37 cellular contexts compared by ENCODE assay signal in genomic region chr21:36463204-36463603, GRCh38. TPM values are rescaled to one million over a fixed set of nuclear protein-coding genes. Genes with fewer than 3 reads are reported as not detected.
"Had no signal": no experiment of that assay in that cellular context is flagged by ENCODE, and none has a peak within 500 bp of the region (broad histone marks: within the 10 kb centered on the region; RNA-seq: fewer than 3 reads in every experiment).

No MANE protein-coding gene starts in this region.

- ATAC-seq: activated CD8-positive, alpha-beta memory T cell treated with anti-CD3 and anti-CD28 coated beads, Interleukin-2, amount 10 ng/mL, durations not matched to agents 7 days and 5 days; activated CD8-positive, alpha-beta T cell treated with anti-CD3 and anti-CD28 coated beads, Interleukin-2, amount 10 ng/mL, durations not matched to agents 7 days and 5 days; activated naive CD8-positive, alpha-beta T cell treated with anti-CD3 and anti-CD28 coated beads, Interleukin-2, amount 50 U/mL, for 24 hours had no signal

- H3K27me3 Mint-ChIP-seq: activated B cell treated with CpG ODN at 0.5 μM for 24 hours; activated CD4-positive, alpha-beta memory T cell treated with anti-CD3 and anti-CD28 coated beads, Interleukin-2, amount 10 ng/mL, durations not matched to agents 7 days and 5 days; activated CD4-positive, alpha-beta T cell treated with anti-CD3 and anti-CD28 coated beads, Interleukin-2, amount 10 ng/mL, durations not matched to agents 24 days and 14 days; activated naive CD4-positive, alpha-beta T cell treated with anti-CD3 and anti-CD28 coated beads, Interleukin-2, amount 50 U/mL, for 24 hours; activated naive CD8-positive, alpha-beta T cell; activated naive CD8-positive, alpha-beta T cell treated with anti-CD3 and anti-CD28 coated beads, Interleukin-2, amount 10 ng/mL, durations not matched to agents 7 days and 5 days; activated naive CD8-positive, alpha-beta T cell treated with anti-CD3 and anti-CD28 coated beads, Interleukin-2, amount 50 U/mL, for 24 hours had no signal

- H3K9me3 Mint-ChIP-seq: activated B cell treated with CpG ODN at 0.5 μM for 24 hours; activated CD4-positive, alpha-beta memory T cell treated with anti-CD3 and anti-CD28 coated beads, Interleukin-2, amount 10 ng/mL, durations not matched to agents 7 days and 5 days; activated CD4-positive, alpha-beta T cell treated with anti-CD3 and anti-CD28 coated beads, Interleukin-2, amount 10 ng/mL, durations not matched to agents 24 days and 14 days; activated naive CD4-positive, alpha-beta T cell treated with anti-CD3 and anti-CD28 coated beads, Interleukin-2, amount 10 ng/mL, durations not matched to agents 7 days and 5 days; activated naive CD4-positive, alpha-beta T cell treated with anti-CD3 and anti-CD28 coated beads, Interleukin-2, amount 50 U/mL, for 24 hours; activated naive CD8-positive, alpha-beta T cell treated with anti-CD3 and anti-CD28 coated beads, Interleukin-2, amount 10 ng/mL, durations not matched to agents 7 days and 5 days; activated naive CD8-positive, alpha-beta T cell treated with anti-CD3 and anti-CD28 coated beads, Interleukin-2, amount 50 U/mL, for 24 hours; activated T-cell treated with anti-CD3 and anti-CD28 coated beads, Interleukin-2, amount 50 U/mL, for 24 hours; activated T-helper 2 cell treated with anti-CD3 and anti-CD28 coated beads, Interferon-gamma antibody, Interleukin-2, Interleukin-4, amounts not matched to agents 10 μg/mL and 5 μg/mL and 100 μg/mL, durations not matched to agents 14 hours and 24 hours and 36 hours; brain; central memory CD8-positive, alpha-beta T cell; T-helper 1 cell treated with Interleukin-12 subunit alpha and Interleukin-12 subunit beta and Interleukin-4 antibody, amounts not matched to agents 30 μg/mL and 1 μg/mL, for 36 hours; T-helper 2 cell treated with Interferon-gamma antibody and Interleukin-4, amounts not matched to agents 5 μg/mL and 100 μg/mL, for 36 hours had no signal

- H3K4me1 Mint-ChIP-seq: activated B cell treated with CpG ODN at 0.5 μM for 24 hours; activated CD4-positive, alpha-beta memory T cell treated with anti-CD3 and anti-CD28 coated beads, Interleukin-2, amount 10 ng/mL, durations not matched to agents 7 days and 5 days; activated CD8-positive, alpha-beta memory T cell treated with anti-CD3 and anti-CD28 coated beads, Interleukin-2, amount 10 ng/mL, durations not matched to agents 7 days and 5 days; activated naive CD4-positive, alpha-beta T cell treated with anti-CD3 and anti-CD28 coated beads, Interleukin-2, amount 10 ng/mL, durations not matched to agents 7 days and 5 days; activated naive CD4-positive, alpha-beta T cell treated with anti-CD3 and anti-CD28 coated beads, Interleukin-2, amount 50 U/mL, for 24 hours; activated naive CD8-positive, alpha-beta T cell treated with anti-CD3 and anti-CD28 coated beads, Interleukin-2, amount 10 ng/mL, durations not matched to agents 7 days and 5 days; activated naive CD8-positive, alpha-beta T cell treated with anti-CD3 and anti-CD28 coated beads, Interleukin-2, amount 50 U/mL, for 24 hours; brain; central memory CD8-positive, alpha-beta T cell had no signal

- H3K4me1 ChIP-seq: ascending aorta had no signal

- DNase-seq: activated B cell treated with CpG ODN at 0.5 μM for 24 hours; activated CD4-positive, alpha-beta memory T cell treated with anti-CD3 and anti-CD28 coated beads, Interleukin-2, amount 10 ng/mL, durations not matched to agents 7 days and 5 days; activated CD4-positive, alpha-beta T cell treated with anti-CD3 and anti-CD28 coated beads for 4 hours; activated CD4-positive, alpha-beta T cell treated with anti-CD3 and anti-CD28 coated beads, Interleukin-2, amount 10 ng/mL, durations not matched to agents 24 days and 14 days; activated CD4-positive, alpha-beta T cell treated with anti-CD3 and anti-CD28 coated beads, Interleukin-2, amount 50 U/mL, for 48 hours; activated CD4-positive, CD25-positive, alpha-beta regulatory T cell treated with anti-CD3 and anti-CD28 coated beads, Interleukin-2, amount 50 U/mL, for 72 hours; activated CD8-positive, alpha-beta memory T cell treated with anti-CD3 and anti-CD28 coated beads for 24 hours; activated CD8-positive, alpha-beta memory T cell treated with anti-CD3 and anti-CD28 coated beads, Interleukin-2, amount 10 ng/mL, durations not matched to agents 7 days and 5 days; activated CD8-positive, alpha-beta memory T cell treated with anti-CD3 and anti-CD28 coated beads, Interleukin-2, amount 50 U/mL, for 48 hours; activated CD8-positive, alpha-beta T cell treated with anti-CD3 and anti-CD28 coated beads, Interleukin-2, amount 10 ng/mL, durations not matched to agents 7 days and 5 days; activated gamma-delta T cell; activated naive CD4-positive, alpha-beta T cell treated with anti-CD3 and anti-CD28 coated beads, Interleukin-2, amount 10 ng/mL, durations not matched to agents 7 days and 5 days; activated naive CD4-positive, alpha-beta T cell treated with Interleukin-2 at 50 U/mL for 16 hours; activated naive CD8-positive, alpha-beta T cell treated with anti-CD3 and anti-CD28 coated beads, Interleukin-2, amount 10 ng/mL, durations not matched to agents 7 days and 5 days; activated naive CD8-positive, alpha-beta T cell treated with anti-CD3 and anti-CD28 coated beads, Interleukin-2, amount 50 U/mL, for 24 hours; activated T-cell treated with anti-CD3 and anti-CD28 coated beads, Interleukin-2, amount 50 U/mL, for 24 hours; activated T-cell treated with anti-CD3 and anti-CD28 coated beads, Interleukin-2, amount 50 U/mL, for 48 hours; amygdala; anterior cingulate cortex; caudate nucleus; cerebellar nuclear complex; SW 1271; T-helper 1 cell; T-helper 2 cell; T-helper 9 cell had no signal

- H3K27me3 ChIP-seq: ascending aorta, cardiac muscle cell had no signal

- H3K9me3 ChIP-seq: ascending aorta had no signal

- H3K27ac Mint-ChIP-seq: activated B cell treated with CpG ODN at 0.5 μM for 24 hours; activated CD4-positive, alpha-beta memory T cell treated with anti-CD3 and anti-CD28 coated beads, Interleukin-2, amount 10 ng/mL, durations not matched to agents 7 days and 5 days; activated CD4-positive, alpha-beta T cell treated with anti-CD3 and anti-CD28 coated beads, Interleukin-2, amount 10 ng/mL, durations not matched to agents 24 days and 14 days; activated CD8-positive, alpha-beta memory T cell treated with anti-CD3 and anti-CD28 coated beads, Interleukin-2, amount 10 ng/mL, durations not matched to agents 7 days and 5 days; activated CD8-positive, alpha-beta T cell treated with anti-CD3 and anti-CD28 coated beads, Interleukin-2, amount 10 ng/mL, durations not matched to agents 7 days and 5 days; activated naive CD4-positive, alpha-beta T cell treated with anti-CD3 and anti-CD28 coated beads, Interleukin-2, amount 10 ng/mL, durations not matched to agents 7 days and 5 days; activated naive CD4-positive, alpha-beta T cell treated with anti-CD3 and anti-CD28 coated beads, Interleukin-2, amount 50 U/mL, for 24 hours; activated naive CD8-positive, alpha-beta T cell; activated naive CD8-positive, alpha-beta T cell treated with anti-CD3 and anti-CD28 coated beads, Interleukin-2, amount 10 ng/mL, durations not matched to agents 7 days and 5 days; activated naive CD8-positive, alpha-beta T cell treated with anti-CD3 and anti-CD28 coated beads, Interleukin-2, amount 50 U/mL, for 24 hours; activated T-cell treated with anti-CD3 and anti-CD28 coated beads, Interleukin-2, amount 50 U/mL, for 24 hours; activated T-helper 2 cell treated with anti-CD3 and anti-CD28 coated beads, Interferon-gamma antibody, Interleukin-2, Interleukin-4, amounts not matched to agents 10 μg/mL and 5 μg/mL and 100 μg/mL, durations not matched to agents 14 hours and 24 hours and 36 hours; brain; T-helper 1 cell treated with Interleukin-12 subunit alpha and Interleukin-12 subunit beta and Interleukin-4 antibody, amounts not matched to agents 30 μg/mL and 1 μg/mL, for 36 hours; T-helper 2 cell treated with Interferon-gamma antibody and Interleukin-4, amounts not matched to agents 5 μg/mL and 100 μg/mL, for 36 hours had no signal

- H3K36me3 Mint-ChIP-seq: activated CD8-positive, alpha-beta memory T cell treated with anti-CD3 and anti-CD28 coated beads, Interleukin-2, amount 10 ng/mL, durations not matched to agents 7 days and 5 days; activated naive CD4-positive, alpha-beta T cell treated with anti-CD3 and anti-CD28 coated beads, Interleukin-2, amount 10 ng/mL, durations not matched to agents 7 days and 5 days; activated naive CD4-positive, alpha-beta T cell treated with anti-CD3 and anti-CD28 coated beads, Interleukin-2, amount 50 U/mL, for 24 hours; activated naive CD8-positive, alpha-beta T cell; activated naive CD8-positive, alpha-beta T cell treated with anti-CD3 and anti-CD28 coated beads, Interleukin-2, amount 10 ng/mL, durations not matched to agents 7 days and 5 days; brain had no signal

- H3K4me3 Mint-ChIP-seq: activated B cell treated with CpG ODN at 0.5 μM for 24 hours; activated CD4-positive, alpha-beta memory T cell treated with anti-CD3 and anti-CD28 coated beads, Interleukin-2, amount 10 ng/mL, durations not matched to agents 7 days and 5 days; activated CD4-positive, alpha-beta T cell treated with anti-CD3 and anti-CD28 coated beads, Interleukin-2, amount 10 ng/mL, durations not matched to agents 24 days and 14 days; activated CD8-positive, alpha-beta memory T cell treated with anti-CD3 and anti-CD28 coated beads, Interleukin-2, amount 10 ng/mL, durations not matched to agents 7 days and 5 days; activated CD8-positive, alpha-beta T cell treated with anti-CD3 and anti-CD28 coated beads, Interleukin-2, amount 10 ng/mL, durations not matched to agents 7 days and 5 days; activated naive CD4-positive, alpha-beta T cell treated with anti-CD3 and anti-CD28 coated beads, Interleukin-2, amount 10 ng/mL, durations not matched to agents 7 days and 5 days; activated naive CD4-positive, alpha-beta T cell treated with anti-CD3 and anti-CD28 coated beads, Interleukin-2, amount 50 U/mL, for 24 hours; activated naive CD8-positive, alpha-beta T cell; activated naive CD8-positive, alpha-beta T cell treated with anti-CD3 and anti-CD28 coated beads, Interleukin-2, amount 10 ng/mL, durations not matched to agents 7 days and 5 days; activated naive CD8-positive, alpha-beta T cell treated with anti-CD3 and anti-CD28 coated beads, Interleukin-2, amount 50 U/mL, for 24 hours; activated T-cell treated with anti-CD3 and anti-CD28 coated beads, Interleukin-2, amount 50 U/mL, for 24 hours; brain; central memory CD8-positive, alpha-beta T cell; T-helper 1 cell treated with Interleukin-12 subunit alpha and Interleukin-12 subunit beta and Interleukin-4 antibody, amounts not matched to agents 30 μg/mL and 1 μg/mL, for 36 hours; T-helper 2 cell treated with Interferon-gamma antibody and Interleukin-4, amounts not matched to agents 5 μg/mL and 100 μg/mL, for 36 hours had no signal

- FAIRE-seq: bronchial epithelial cell, TTC549 had no signal

- H3K36me3 ChIP-seq: ascending aorta, cardiac muscle cell had no signal

- H3K4me3 ChIP-seq: ascending aorta, cardiac muscle cell had no signal

- H3K27ac ChIP-seq: ascending aorta, cardiac muscle cell, VCaP had no signal

RNA-seq across cellular contexts. Expression of gene CLDN14, which starts 16.7 kb away (rescaled TPM):
- total RNA-seq: activated CD4-positive, alpha-beta memory T cell treated with anti-CD3 and anti-CD28 coated beads, Interleukin-2, amount 10 ng/mL, durations not matched to agents 7 days and 5 days; activated CD4-positive, alpha-beta T cell treated with anti-CD3 and anti-CD28 coated beads, Interleukin-2, amount 10 ng/mL, durations not matched to agents 24 days and 14 days; activated CD8-positive, alpha-beta memory T cell treated with anti-CD3 and anti-CD28 coated beads, Interleukin-2, amount 10 ng/mL, durations not matched to agents 7 days and 5 days; activated CD8-positive, alpha-beta T cell treated with anti-CD3 and anti-CD28 coated beads, Interleukin-2, amount 10 ng/mL, durations not matched to agents 7 days and 5 days; activated naive CD8-positive, alpha-beta T cell treated with anti-CD3 and anti-CD28 coated beads, Interleukin-2, amount 10 ng/mL, durations not matched to agents 7 days and 5 days; activated T-helper 2 cell treated with anti-CD3 and anti-CD28 coated beads, Interferon-gamma antibody, Interleukin-2, Interleukin-4, amounts not matched to agents 10 μg/mL and 5 μg/mL and 100 μg/mL, durations not matched to agents 14 hours and 24 hours and 36 hours; ascending aorta; bronchial epithelial cell; cardiac muscle cell had no signal
- polyA plus RNA-seq: cardiac muscle cell had no signal
